Comparison of ENCODE assay signal across 1 cellular context in the genomic region with DNA sequence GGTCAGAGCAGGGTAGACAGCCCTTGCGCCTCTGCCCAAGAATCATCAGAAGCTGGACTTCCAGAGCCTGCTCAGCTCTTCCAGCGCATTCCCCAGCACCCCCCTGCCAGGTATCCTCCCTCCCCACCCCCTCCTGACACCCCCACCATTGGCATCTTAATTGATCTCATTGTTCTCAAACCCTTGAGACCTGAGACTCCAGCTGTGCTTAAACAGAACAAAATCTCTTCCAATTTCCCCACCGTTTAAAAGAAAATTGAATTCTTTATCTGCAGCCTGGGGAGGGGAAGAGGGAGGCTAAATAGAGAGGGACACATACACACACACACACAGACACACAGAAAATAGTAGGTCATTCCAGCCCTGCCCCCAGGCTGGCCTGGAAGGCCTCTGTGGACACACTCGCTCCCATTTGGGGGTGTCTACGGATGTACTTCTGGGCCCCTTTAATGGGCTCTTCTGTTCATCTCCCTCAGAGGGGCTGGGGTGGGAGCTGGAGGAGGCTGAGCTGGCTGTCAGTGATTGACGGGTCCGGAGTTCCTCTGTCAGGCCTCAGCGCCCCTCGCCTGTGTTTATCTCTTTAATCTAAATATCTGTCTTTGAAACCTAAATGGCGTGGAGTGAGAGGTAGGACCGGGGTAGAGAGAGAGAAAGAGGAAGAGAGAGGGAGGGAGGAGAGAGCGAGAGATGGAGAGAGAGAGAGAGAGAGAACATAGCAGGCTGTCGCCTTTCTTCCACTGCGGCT.
TF ChIP-seq lines count a peak whose summit lies in the region.

No MANE protein-coding gene starts in this region.

TF ChIP-seq in GM23338, 12 proteins besides CTCF, POLR2A, EP300 and RAD21:
- TF ChIP-seq EZH2phosphoT487 (IDR thresholded peaks at IDR 0.05; ENCODE audit: unreplicated experiment) (no peak), POLR2AphosphoS5 (IDR thresholded peaks at IDR 0.05; ENCODE audit: low read depth) (no peak), ZNF114 (CRISPR knock-in tag; IDR thresholded peaks at IDR 0.05) (no peak), STAT1 (IDR thresholded peaks at IDR 0.05; ENCODE audit: unreplicated experiment) (no peak), ZNF462 (CRISPR knock-in tag; IDR thresholded peaks at IDR 0.05) (no peak), ZNF331 (CRISPR knock-in tag; IDR thresholded peaks at IDR 0.05; ENCODE audit: low read depth) (no peak), JUNB (IDR thresholded peaks at IDR 0.05; ENCODE audit: unreplicated experiment) (no peak), EZH2 (IDR thresholded peaks at IDR 0.05; ENCODE audit: low read depth, unreplicated experiment) (no peak), CREB1 (CRISPR knock-in tag; IDR thresholded peaks at IDR 0.05; ENCODE audit: low read depth) (0 out of 2 replicates have a peak, but pooled peaks have one; percentile 7), NANOG (IDR thresholded peaks at IDR 0.05; ENCODE audit: borderline replicate concordance) (peak; percentile 93)
- TF ChIP-seq, protein P1, sequence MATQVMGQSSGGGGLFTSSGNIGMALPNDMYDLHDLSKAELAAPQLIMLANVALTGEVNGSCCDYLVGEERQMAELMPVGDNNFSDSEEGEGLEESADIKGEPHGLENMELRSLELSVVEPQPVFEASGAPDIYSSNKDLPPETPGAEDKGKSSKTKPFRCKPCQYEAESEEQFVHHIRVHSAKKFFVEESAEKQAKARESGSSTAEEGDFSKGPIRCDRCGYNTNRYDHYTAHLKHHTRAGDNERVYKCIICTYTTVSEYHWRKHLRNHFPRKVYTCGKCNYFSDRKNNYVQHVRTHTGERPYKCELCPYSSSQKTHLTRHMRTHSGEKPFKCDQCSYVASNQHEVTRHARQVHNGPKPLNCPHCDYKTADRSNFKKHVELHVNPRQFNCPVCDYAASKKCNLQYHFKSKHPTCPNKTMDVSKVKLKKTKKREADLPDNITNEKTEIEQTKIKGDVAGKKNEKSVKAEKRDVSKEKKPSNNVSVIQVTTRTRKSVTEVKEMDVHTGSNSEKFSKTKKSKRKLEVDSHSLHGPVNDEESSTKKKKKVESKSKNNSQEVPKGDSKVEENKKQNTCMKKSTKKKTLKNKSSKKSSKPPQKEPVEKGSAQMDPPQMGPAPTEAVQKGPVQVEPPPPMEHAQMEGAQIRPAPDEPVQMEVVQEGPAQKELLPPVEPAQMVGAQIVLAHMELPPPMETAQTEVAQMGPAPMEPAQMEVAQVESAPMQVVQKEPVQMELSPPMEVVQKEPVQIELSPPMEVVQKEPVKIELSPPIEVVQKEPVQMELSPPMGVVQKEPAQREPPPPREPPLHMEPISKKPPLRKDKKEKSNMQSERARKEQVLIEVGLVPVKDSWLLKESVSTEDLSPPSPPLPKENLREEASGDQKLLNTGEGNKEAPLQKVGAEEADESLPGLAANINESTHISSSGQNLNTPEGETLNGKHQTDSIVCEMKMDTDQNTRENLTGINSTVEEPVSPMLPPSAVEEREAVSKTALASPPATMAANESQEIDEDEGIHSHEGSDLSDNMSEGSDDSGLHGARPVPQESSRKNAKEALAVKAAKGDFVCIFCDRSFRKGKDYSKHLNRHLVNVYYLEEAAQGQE (IDR thresholded peaks at IDR 0.05; ENCODE audit: unreplicated experiment) = no peak
- TF ChIP-seq, protein P2, sequence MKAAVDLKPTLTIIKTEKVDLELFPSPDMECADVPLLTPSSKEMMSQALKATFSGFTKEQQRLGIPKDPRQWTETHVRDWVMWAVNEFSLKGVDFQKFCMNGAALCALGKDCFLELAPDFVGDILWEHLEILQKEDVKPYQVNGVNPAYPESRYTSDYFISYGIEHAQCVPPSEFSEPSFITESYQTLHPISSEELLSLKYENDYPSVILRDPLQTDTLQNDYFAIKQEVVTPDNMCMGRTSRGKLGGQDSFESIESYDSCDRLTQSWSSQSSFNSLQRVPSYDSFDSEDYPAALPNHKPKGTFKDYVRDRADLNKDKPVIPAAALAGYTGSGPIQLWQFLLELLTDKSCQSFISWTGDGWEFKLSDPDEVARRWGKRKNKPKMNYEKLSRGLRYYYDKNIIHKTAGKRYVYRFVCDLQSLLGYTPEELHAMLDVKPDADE (IDR thresholded peaks at IDR 0.05) = no peak
